Comparison of ENCODE assay signal across 1 cellular context in the genomic region with DNA sequence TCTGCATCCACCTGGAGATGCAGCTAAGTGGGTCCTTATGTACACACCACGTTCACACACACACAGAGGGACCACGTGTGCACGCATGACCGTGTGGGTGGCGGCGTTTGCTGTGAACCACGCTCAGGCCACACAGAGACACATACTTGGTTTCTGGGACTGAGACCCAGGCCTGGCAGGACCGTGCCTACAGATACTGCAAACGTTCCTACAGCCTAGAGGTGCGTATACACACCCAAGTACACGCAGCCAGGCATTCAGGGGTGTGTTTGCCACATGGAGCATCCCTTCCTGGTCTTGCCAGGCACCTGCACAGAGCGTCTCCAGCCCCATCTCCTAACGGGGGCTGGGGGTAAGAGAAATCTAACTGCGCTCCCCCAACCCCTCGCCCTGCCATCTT.
TF ChIP-seq lines count a peak whose summit lies in the region.

No MANE protein-coding gene starts in this region.

TF ChIP-seq in HepG2, 621 proteins besides CTCF, POLR2A, EP300 and RAD21:
- TF ChIP-seq REPIN1 (CRISPR knock-in tag; IDR thresholded peaks at IDR 0.05; ENCODE audit: borderline replicate concordance, low read depth) (no peak), FOXM1 (CRISPR knock-in tag; IDR thresholded peaks at IDR 0.05) (no peak), TBX3 (IDR thresholded peaks at IDR 0.05; ENCODE audit: borderline replicate concordance) (no peak), POLR2G (IDR thresholded peaks at IDR 0.05; ENCODE audit: low read depth, low read length) (no peak), HNF4A (CRISPR knock-in tag; IDR thresholded peaks at IDR 0.05) (no peak)
- TF ChIP-seq, protein P1, sequence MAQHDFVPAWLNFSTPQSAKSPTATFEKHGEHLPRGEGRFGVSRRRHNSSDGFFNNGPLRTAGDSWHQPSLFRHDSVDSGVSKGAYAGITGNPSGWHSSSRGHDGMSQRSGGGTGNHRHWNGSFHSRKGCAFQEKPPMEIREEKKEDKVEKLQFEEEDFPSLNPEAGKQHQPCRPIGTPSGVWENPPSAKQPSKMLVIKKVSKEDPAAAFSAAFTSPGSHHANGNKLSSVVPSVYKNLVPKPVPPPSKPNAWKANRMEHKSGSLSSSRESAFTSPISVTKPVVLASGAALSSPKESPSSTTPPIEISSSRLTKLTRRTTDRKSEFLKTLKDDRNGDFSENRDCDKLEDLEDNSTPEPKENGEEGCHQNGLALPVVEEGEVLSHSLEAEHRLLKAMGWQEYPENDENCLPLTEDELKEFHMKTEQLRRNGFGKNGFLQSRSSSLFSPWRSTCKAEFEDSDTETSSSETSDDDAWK (CRISPR knock-in tag; IDR thresholded peaks at IDR 0.05), result no peak
